In the genomic region with DNA sequence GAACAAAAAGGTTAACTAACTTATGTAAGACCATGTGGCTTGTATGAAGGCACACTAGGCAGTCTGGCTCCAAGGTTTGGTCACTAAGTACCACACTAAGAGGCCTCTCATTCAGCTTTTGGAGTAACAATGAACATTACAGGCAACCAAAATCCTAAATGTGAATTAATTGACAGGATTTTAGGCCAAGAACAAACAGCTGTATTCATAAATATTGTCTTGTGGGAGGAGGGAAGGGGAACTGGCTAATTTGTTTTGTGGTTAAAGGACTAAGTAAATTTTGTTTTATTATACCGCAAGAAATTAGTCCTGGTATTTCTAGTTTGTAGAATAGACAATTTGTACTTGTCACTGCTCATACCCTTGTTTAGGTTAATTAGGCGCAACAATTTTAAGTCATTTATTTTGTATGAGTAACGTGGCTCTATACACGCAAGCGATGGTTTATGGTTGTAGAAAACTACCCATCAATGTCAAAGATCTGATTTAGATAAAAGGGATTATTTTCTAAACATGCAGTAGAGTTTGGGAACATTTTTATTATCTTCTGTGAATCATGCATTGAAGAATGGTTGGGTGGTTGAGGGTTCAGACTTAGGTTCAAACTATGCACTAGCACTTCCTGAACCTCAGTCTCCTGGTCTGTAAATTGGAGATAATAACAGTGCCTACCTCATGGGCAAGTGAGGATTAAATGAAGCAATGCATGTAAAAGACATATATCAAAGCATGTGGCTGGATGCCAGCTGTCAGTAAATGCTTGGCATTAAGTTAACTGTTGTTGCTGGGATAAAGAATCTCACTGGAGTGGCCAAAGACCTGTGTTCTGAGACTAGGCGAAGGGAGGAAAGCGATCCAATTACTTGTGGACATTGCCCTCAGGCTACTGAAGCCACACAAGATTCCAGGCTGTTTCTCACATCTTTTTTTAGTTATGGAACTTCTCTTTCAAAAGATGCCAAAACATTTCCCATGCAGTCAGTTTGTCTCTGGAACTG, we compare ENCODE assay signal across 8 cellular contexts. TPM values are rescaled to one million over a fixed set of nuclear protein-coding genes. Genes with fewer than 3 reads are reported as not detected.
DNase-seq lines count a peak whose midpoint lies in the region; ATAC-seq and TF ChIP-seq lines count a peak whose summit lies in the region.

No MANE protein-coding gene starts in this region.

- no peaks in the 10 kb centered on the region for H3K27me3 ChIP-seq in prostate gland (replicated peaks; ENCODE audit: insufficient read depth)

- H3K4me3 Mint-ChIP-seq in activated CD4-positive, alpha-beta T cell treated with anti-CD3 and anti-CD28 coated beads, Interleukin-2, amount 10 ng/mL, durations not matched to agents 7 days and 5 days = peak overlapping the region; percentile 84
- H3K4me3 Mint-ChIP-seq in central memory CD8-positive, alpha-beta T cell = peak overlapping the region; percentile 77

- CTCF ChIA-PET in activated CD4-positive, alpha-beta T cell treated with anti-CD3 and anti-CD28 coated beads, Interleukin-2, amount 10 ng/mL, durations not matched to agents 7 days and 5 days (lab: Charles Lee) = interaction anchor here (1.0 to 1.5 kb wide), 2 partner anchors 10 to 76 kb away, joined by 3 to 4 read pairs; no protein-coding TSS in a partner anchor

- no peak for DNase-seq in activated CD4-positive, alpha-beta T cell treated with anti-CD3 and anti-CD28 coated beads, Interleukin-2, amount 10 ng/mL, durations not matched to agents 7 days and 5 days
- no peak for DNase-seq in activated CD4-positive, alpha-beta T cell treated with anti-CD3 and anti-CD28 coated beads for 48 hours
- DNase-seq in NCI-H345 (lab: John Stamatoyannopoulos, UW) = peak; percentile 48
- no peak for DNase-seq in central memory CD8-positive, alpha-beta T cell (ENCODE audit: low spot score in 2 of 2)
- no peak for DNase-seq in prostate gland (ENCODE audit: low spot score)
- DNase-seq in amygdala (lab: John Stamatoyannopoulos, UW) = no peak
- DNase-seq in head of caudate nucleus = no peak

- H3K27ac ChIP-seq in prostate gland = peak overlapping the region; percentile 22 to 84

- POLR2A ChIA-PET in activated CD4-positive, alpha-beta T cell treated with anti-CD3 and anti-CD28 coated beads, Interleukin-2, amount 10 ng/mL, durations not matched to agents 7 days and 5 days (lab: Charles Lee) = no interaction called here

- H3K36me3 ChIP-seq in prostate gland = no peaks in the 10 kb centered on the region

- H3K9me3 ChIP-seq in prostate gland = no peaks in the 10 kb centered on the region

- TF ChIP-seq POLR2A in prostate gland (IDR thresholded peaks at IDR 0.05) = no peak

- H3K27me3 Mint-ChIP-seq in activated CD4-positive, alpha-beta T cell treated with anti-CD3 and anti-CD28 coated beads, Interleukin-2, amount 10 ng/mL, durations not matched to agents 7 days and 5 days = peaks cover 24% of the 10 kb centered on the region
- no peaks in the 10 kb centered on the region for H3K27me3 Mint-ChIP-seq in central memory CD8-positive, alpha-beta T cell

- H3K4me1 Mint-ChIP-seq in activated CD4-positive, alpha-beta T cell treated with anti-CD3 and anti-CD28 coated beads, Interleukin-2, amount 10 ng/mL, durations not matched to agents 7 days and 5 days = peaks cover 30% of the 10 kb centered on the region
- peaks cover 12% of the 10 kb centered on the region for H3K4me1 Mint-ChIP-seq in central memory CD8-positive, alpha-beta T cell

- no peak for TF ChIP-seq CTCF in prostate gland (IDR thresholded peaks at IDR 0.05)

- 52% methylated on average over 7 of the region's 7 CpGs for WGBS in prostate gland

- intact Hi-C loops in prostate gland (cut with DNase I) (loop anchor here (5.0 kb wide), 1 partner anchor 183 kb away; no protein-coding TSS in a partner anchor), head of caudate nucleus (cut with DNase I) (no loop called here)

- no peak for ATAC-seq in central memory CD8-positive, alpha-beta T cell (replicated peaks; ENCODE audit: extremely low read depth, poor library complexity, severe bottlenecking)
- no peak for ATAC-seq in esophagus mucosa

- no peaks in the 10 kb centered on the region for H3K9me3 Mint-ChIP-seq in activated CD4-positive, alpha-beta T cell treated with anti-CD3 and anti-CD28 coated beads, Interleukin-2, amount 10 ng/mL, durations not matched to agents 7 days and 5 days
- no peaks in the 10 kb centered on the region for H3K9me3 Mint-ChIP-seq in central memory CD8-positive, alpha-beta T cell

- no peaks in the 10 kb centered on the region for H3K4me1 ChIP-seq in prostate gland (replicated peaks)

- H3K4me3 ChIP-seq in prostate gland = no peak overlapping the region

- H3K27ac Mint-ChIP-seq in activated CD4-positive, alpha-beta T cell treated with anti-CD3 and anti-CD28 coated beads, Interleukin-2, amount 10 ng/mL, durations not matched to agents 7 days and 5 days = no peak overlapping the region
- H3K27ac Mint-ChIP-seq in central memory CD8-positive, alpha-beta T cell (ENCODE audit: low read depth) = peak overlapping the region; percentile 14

- H3K36me3 Mint-ChIP-seq in activated CD4-positive, alpha-beta T cell treated with anti-CD3 and anti-CD28 coated beads, Interleukin-2, amount 10 ng/mL, durations not matched to agents 7 days and 5 days (ENCODE audit: low read depth) = peaks cover 12% of the 10 kb centered on the region
- H3K36me3 Mint-ChIP-seq in central memory CD8-positive, alpha-beta T cell (ENCODE audit: insufficient read depth) = peaks cover 9% of the 10 kb centered on the region

RNA-seq across cellular contexts. Expression of gene OTULINL, which starts 1.3 kb away (rescaled TPM):
- total RNA-seq in activated CD4-positive, alpha-beta T cell treated with anti-CD3 and anti-CD28 coated beads, Interleukin-2, amount 10 ng/mL, durations not matched to agents 7 days and 5 days = 10 to 100 TPM; 31.4 to 38.7 TPM
- total RNA-seq in prostate gland (10 to 100 TPM; 12.4 to 20.6 TPM), esophagus mucosa (0.88 TPM)
